Comparison of ENCODE assay signal across 8 cellular contexts in the genomic region with DNA sequence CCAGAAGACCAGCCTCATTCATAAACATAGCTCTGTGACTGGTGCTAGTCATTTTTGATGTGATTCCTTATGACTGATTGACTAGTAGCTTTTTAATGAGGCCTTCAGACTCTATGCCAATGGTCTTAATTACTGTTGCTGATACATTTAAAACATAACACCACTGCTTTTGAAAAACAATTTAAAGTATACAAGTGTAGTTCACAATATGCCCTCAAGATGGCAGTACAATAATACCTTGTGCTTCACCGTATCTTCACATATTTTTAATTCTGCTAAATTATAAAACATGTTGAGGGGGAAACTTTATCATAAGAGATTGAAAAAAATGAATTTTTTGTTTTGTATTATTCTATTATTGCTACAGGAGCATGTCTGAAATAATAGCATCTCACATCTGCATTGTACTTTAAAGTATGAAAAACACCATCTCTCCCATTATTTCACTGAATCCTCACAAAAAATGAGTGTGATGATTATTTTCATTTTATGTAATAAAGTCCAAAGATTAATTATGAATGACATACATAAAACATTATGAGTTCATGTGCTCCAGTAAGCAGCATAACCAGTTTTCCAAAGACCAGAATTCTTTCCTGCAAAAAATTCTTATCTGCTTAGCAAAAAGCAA. TPM values are rescaled to one million over a fixed set of nuclear protein-coding genes. Genes with fewer than 3 reads are reported as not detected.
DNase-seq lines count a peak whose midpoint lies in the region; ATAC-seq and TF ChIP-seq lines count a peak whose summit lies in the region.

No MANE protein-coding gene starts in this region.

- ATAC-seq in lower lobe of right lung, result peak in 1 of 2 donors; percentile 53
- no peak for ATAC-seq in GM19395 (IDR thresholded peaks at IDR 0.05; ENCODE audit: unreplicated experiment)
- no peak for ATAC-seq in GM21737 (IDR thresholded peaks at IDR 0.05; ENCODE audit: unreplicated experiment)

- H3K4me3 ChIP-seq in LNCaP clone FGC (ENCODE audit: low read depth, low read length) (no peak overlapping the region), lower lobe of right lung (no peak overlapping the region)

- H3K4me1 ChIP-seq in lower lobe of right lung, result no peaks in the 10 kb centered on the region

- H3K9me3 ChIP-seq in lower lobe of right lung, result no peaks in the 10 kb centered on the region

- H3K27ac ChIP-seq in lower lobe of right lung, result no peak overlapping the region

- intact Hi-C loops in lower lobe of right lung (cut with DNase I), result loop anchor here (10.0 kb wide), 1 partner anchor 150 kb away; no protein-coding TSS in a partner anchor

- TF ChIP-seq CTCF in LNCaP clone FGC (IDR thresholded peaks at IDR 0.05; ENCODE audit: control insufficient read depth, extremely low read depth, insufficient read depth) (peak; percentile 70), lower lobe of right lung (IDR thresholded peaks at IDR 0.05) (peak; percentile 81)

- no peaks in the 10 kb centered on the region for H3K36me3 ChIP-seq in lower lobe of right lung

- in situ Hi-C loops in T47D (cut with HindIII; ENCODE audit: low pct_unique_long_range_greater_than_20kb, low sequenced_read_pairs), result no loop called here

- peak; percentile 26 for DNase-seq in NCI-H2227 (lab: John Stamatoyannopoulos, UW; ENCODE audit: unreplicated experiment)
- no peak for DNase-seq in NCI-H2227 treated with DMSO at 0.1 percent for 48 hours (lab: John Stamatoyannopoulos, UW)
- DNase-seq in LNCaP clone FGC (ENCODE audit: low read depth), result no peak
- peak; percentile 14 to 53 for DNase-seq in T47D (ENCODE audit: low read depth in 1 of 2, low spot score in 1 of 2)
- no peak for DNase-seq in lower lobe of right lung
- no peak for DNase-seq in mesenteric fat pad (ENCODE audit: low spot score)

- H3K27me3 ChIP-seq in lower lobe of right lung (ENCODE audit: low read depth), result no peaks in the 10 kb centered on the region

RNA-seq across cellular contexts. Expression of a gene that starts 55.1 kb away (rescaled TPM):
- total RNA-seq in lower lobe of right lung (not detected), mesenteric fat pad (not detected)

Comparison
In these comparisons a context has a peak if more than half of its experiments do, and no peak if none do; other contexts are left out.
1. DNase-seq: peak in NCI-H2227 (single experiment) and T47D (2 of 2); none in NCI-H2227 treated with DMSO at 0.1 percent for 48 hours (single experiment), LNCaP clone FGC (single experiment), lower lobe of right lung (single experiment) and mesenteric fat pad (single experiment).